21 cellular contexts compared by ENCODE assay signal in genomic region chr3:182323898-182324297, GRCh38.
"Had no signal": no experiment of that assay in that cellular context is flagged by ENCODE, and none has a peak within 500 bp of the region (broad histone marks: within the 10 kb centered on the region; RNA-seq: fewer than 3 reads in every experiment).

No MANE protein-coding gene starts in this region.

- H3K4me1 ChIP-seq: ascending aorta, colonic mucosa, esophagus muscularis mucosa, transverse colon had no signal

- H3K36me3 Mint-ChIP-seq: activated naive CD4-positive, alpha-beta T cell treated with anti-CD3 and anti-CD28 coated beads, Interleukin-2, amount 10 ng/mL, durations not matched to agents 7 days and 5 days had no signal

- H3K27ac ChIP-seq: ascending aorta, colonic mucosa, esophagus muscularis mucosa, transverse colon had no signal

- H3K4me3 Mint-ChIP-seq: activated naive CD4-positive, alpha-beta T cell treated with anti-CD3 and anti-CD28 coated beads, Interleukin-2, amount 10 ng/mL, durations not matched to agents 7 days and 5 days; activated T-helper 17 cell treated with anti-CD3 and anti-CD28 coated beads, Interleukin-2, amount 50 U/mL, for 72 hours; natural killer cell had no signal

- H3K4me3 ChIP-seq: ascending aorta, colonic mucosa, esophagus muscularis mucosa, transverse colon had no signal

- H3K36me3 ChIP-seq: ascending aorta, colonic mucosa, esophagus muscularis mucosa, transverse colon had no signal

- H3K27me3 ChIP-seq: ascending aorta, colonic mucosa, transverse colon had no signal

- H3K27ac Mint-ChIP-seq: activated naive CD4-positive, alpha-beta T cell treated with anti-CD3 and anti-CD28 coated beads, Interleukin-2, amount 10 ng/mL, durations not matched to agents 7 days and 5 days; activated T-helper 17 cell treated with anti-CD3 and anti-CD28 coated beads, Interleukin-2, amount 50 U/mL, for 72 hours; natural killer cell had no signal

- H3K9me3 ChIP-seq: ascending aorta, colonic mucosa, transverse colon had no signal

- H3K4me1 Mint-ChIP-seq: activated naive CD4-positive, alpha-beta T cell treated with anti-CD3 and anti-CD28 coated beads, Interleukin-2, amount 10 ng/mL, durations not matched to agents 7 days and 5 days; activated T-helper 17 cell treated with anti-CD3 and anti-CD28 coated beads, Interleukin-2, amount 50 U/mL, for 72 hours; natural killer cell had no signal

- ATAC-seq: activated T-helper 17 cell treated with anti-CD3 and anti-CD28 coated beads, Interleukin-2, amount 50 U/mL, for 72 hours; left ventricle myocardium superior; natural killer cell; right cardiac atrium had no signal

- H3K27me3 Mint-ChIP-seq: activated naive CD4-positive, alpha-beta T cell treated with anti-CD3 and anti-CD28 coated beads, Interleukin-2, amount 10 ng/mL, durations not matched to agents 7 days and 5 days; activated T-helper 17 cell treated with anti-CD3 and anti-CD28 coated beads, Interleukin-2, amount 50 U/mL, for 72 hours had no signal

- FAIRE-seq: kidney, small intestine had no signal

- DNase-seq: activated CD4-positive, alpha-beta T cell treated with anti-CD3 and anti-CD28 coated beads for 1 hour; activated CD4-positive, alpha-beta T cell treated with anti-CD3 and anti-CD28 coated beads, Interleukin-2, amount 50 U/mL, for 48 hours; activated naive CD4-positive, alpha-beta T cell treated with anti-CD3 and anti-CD28 coated beads, Interleukin-2, amount 10 ng/mL, durations not matched to agents 7 days and 5 days; caudate nucleus; colonic mucosa; hippocampal formation; kidney; left ventricle myocardium superior; mesenchymal stem cell; natural killer cell; right cardiac atrium; small intestine; stimulated activated CD4-positive, alpha-beta T cell treated with anti-CD3 and anti-CD28 coated beads, Interleukin-4, amount 100 ng/mL, for 24 hours; stimulated activated naive CD4-positive, alpha-beta T cell; substantia nigra; T-helper 1 cell; T1000; transverse colon had no signal
